Comparison of ENCODE assay signal across 13 cellular contexts in genomic region chr1:206709772-206710456, GRCh38. TPM values are rescaled to one million over a fixed set of nuclear protein-coding genes. Genes with fewer than 3 reads are reported as not detected.
DNase-seq lines count a peak whose midpoint lies in the region; ATAC-seq and TF ChIP-seq lines count a peak whose summit lies in the region.
"Had no signal": no experiment of that assay in that cellular context is flagged by ENCODE, and none has a peak within 500 bp of the region (broad histone marks: within the 10 kb centered on the region; RNA-seq: fewer than 3 reads in every experiment).

No MANE protein-coding gene starts in this region.

- H3K27ac ChIP-seq in osteoblast (ENCODE audit: low read depth, low read length) (peak overlapping the region; percentile 72), aorta (ENCODE audit: low read depth in 1 of 2, low read length in 2 of 2) (no peak overlapping the region)

- intact Hi-C loops in aorta (cut with DNase I): no loop called here

- H3K4me1 ChIP-seq in osteoblast (ENCODE audit: insufficient read depth, low read length) (peaks cover 71% of the 10 kb centered on the region), aorta (ENCODE audit: control insufficient read depth in 1 of 2, insufficient read depth in 2 of 2, low read length in 2 of 2) (peaks cover 0 to 23% of the 10 kb centered on the region in 2 donors)

- H3K9me3 ChIP-seq in osteoblast (ENCODE audit: low read depth, low read length) (no peaks in the 10 kb centered on the region), aorta (ENCODE audit: control insufficient read depth, low read length) (no peaks in the 10 kb centered on the region)
- H3K9me3 ChIP-seq: mucosa of descending colon had no signal

- H3K79me2 ChIP-seq in osteoblast (ENCODE audit: insufficient read depth, low read length): peaks cover 99% of the 10 kb centered on the region

- H4K20me1 ChIP-seq in osteoblast (ENCODE audit: insufficient read depth, low read length): peaks cover 64% of the 10 kb centered on the region

- no peaks in the 10 kb centered on the region for H3K27me3 ChIP-seq in osteoblast (ENCODE audit: insufficient read depth, low read length)
- no peaks in the 10 kb centered on the region for H3K27me3 ChIP-seq in aorta (ENCODE audit: control insufficient read depth in 1 of 2, insufficient read depth in 2 of 2, low read length in 1 of 2)
- H3K27me3 ChIP-seq in H7 (ENCODE audit: control insufficient read depth, insufficient read depth, low read length): no peaks in the 10 kb centered on the region

- DNase-seq in DMS53 treated with DMSO at 0.1 percent for 48 hours (lab: John Stamatoyannopoulos, UW; ENCODE audit: unreplicated experiment) (peak; percentile 66), NCI-H446 treated with DMSO at 0.1 percent for 48 hours (lab: John Stamatoyannopoulos, UW) (peak; percentile 28), epithelial cell of esophagus (ENCODE audit: low read depth) (peak; percentile 86), osteoblast (ENCODE audit: insufficient read length, low spot score, missing footprints) (no peak), aorta (no peak), H7 (no peak)
- DNase-seq: activated naive CD8-positive, alpha-beta T cell treated with anti-CD3 and anti-CD28 coated beads, Interleukin-2, amount 10 ng/mL, durations not matched to agents 7 days and 5 days; DMS79; Karpas-422; mucosa of descending colon; NCI-H2081 treated with DMSO at 0.1 percent for 48 hours had no signal

- no peak overlapping the region for H2AFZ ChIP-seq in osteoblast (ENCODE audit: low read length)

- no peak overlapping the region for H3K4me2 ChIP-seq in osteoblast (ENCODE audit: insufficient read depth, low read length)

- 45 to 55% methylated on average over 5 of the region's 5 CpGs for WGBS in aorta, 2 donors

- ATAC-seq in HG03175 (IDR thresholded peaks at IDR 0.05; ENCODE audit: unreplicated experiment): no peak
- ATAC-seq in aorta (ENCODE audit: low FRiP score): no peak
- ATAC-seq: HCT116, mucosa of descending colon had no signal

- H3K36me3 ChIP-seq in osteoblast (ENCODE audit: insufficient read depth, low read length) (no peaks in the 10 kb centered on the region), aorta (ENCODE audit: control insufficient read depth in 1 of 2, insufficient read depth in 2 of 2, low read length in 1 of 2) (no peaks in the 10 kb centered on the region), H7 (replicated peaks; ENCODE audit: control insufficient read depth, insufficient read depth, low read length) (no peaks in the 10 kb centered on the region)

- TF ChIP-seq CTCF in epithelial cell of esophagus (IDR thresholded peaks at IDR 0.05; ENCODE audit: insufficient read depth, low read depth, low read length, missing control alignments) (no peak), osteoblast (IDR thresholded peaks at IDR 0.05; ENCODE audit: extremely low read depth, low read depth, low read length) (no peak)

- H3K4me3 ChIP-seq in epithelial cell of esophagus (ENCODE audit: low read length) (no peak overlapping the region), osteoblast (ENCODE audit: insufficient read depth, low read length) (no peak overlapping the region), aorta (ENCODE audit: low read length in 2 of 2) (no peak overlapping the region), H7 (ENCODE audit: insufficient read depth, low read depth, low read length) (no peak overlapping the region)
- H3K4me3 ChIP-seq: mucosa of descending colon had no signal

RNA-seq across cellular contexts. Expression of gene MAPKAPK2, which starts 25.2 kb away (rescaled TPM):
- total RNA-seq in osteoblast (38.0 and 40.1 TPM in 2 replicates), aorta (100 to 1,000 TPM in 1 of 2 donors, 10 to 100 TPM in 1; 81.3 to 117 TPM)
- 10 to 100 TPM; 40.2 to 54.1 TPM for polyA plus RNA-seq in aorta
- total RNA-seq in H7 (2014; rRNA removed; shearing (Covaris generic)): 67.7 and 77.8 TPM in 2 replicates

Comparison
In these comparisons a context has a peak if more than half of its experiments do, and no peak if none do; other contexts are left out.
1. DNase-seq: peak in DMS53 treated with DMSO at 0.1 percent for 48 hours (single experiment), NCI-H446 treated with DMSO at 0.1 percent for 48 hours (single experiment) and epithelial cell of esophagus (single experiment); none in osteoblast (single experiment), aorta (0 of 2) and H7 (single experiment).